1 cellular context compared by ENCODE assay signal in genomic region chr17:75654176-75654575, GRCh38.
TF ChIP-seq lines count a peak whose summit lies in the region.

No MANE protein-coding gene starts in this region.

TF ChIP-seq in SK-N-SH, 30 proteins besides CTCF, POLR2A, EP300 and RAD21 (continued from another document):
- TF ChIP-seq FOXJ3 (CRISPR knock-in tag; IDR thresholded peaks at IDR 0.05) (no peak), REST (IDR thresholded peaks at IDR 0.05; ENCODE audit: low read depth, low read length) (no peak), TEAD4 (IDR thresholded peaks at IDR 0.05; ENCODE audit: borderline replicate concordance, insufficient read depth) (no peak), JUND (IDR thresholded peaks at IDR 0.05) (no peak), MAX (IDR thresholded peaks at IDR 0.05; ENCODE audit: low read depth) (no peak), EZH2phosphoT487 (IDR thresholded peaks at IDR 0.05; ENCODE audit: borderline replicate concordance, low read depth) (no peak), TAF1 (IDR thresholded peaks at IDR 0.05; ENCODE audit: borderline replicate concordance, low read depth, low read length) (no peak), YY1 (IDR thresholded peaks at IDR 0.05; ENCODE audit: low read depth) (no peak), CHD2 (IDR thresholded peaks at IDR 0.05; ENCODE audit: low read length, partially characterized antibody) (no peak)
